2 cellular contexts compared by ENCODE assay signal in genomic region chr5:150137168-150137957, GRCh38.
TF ChIP-seq lines count a peak whose summit lies in the region.

No MANE protein-coding gene starts in this region.

TF ChIP-seq in SK-N-SH, 30 proteins besides CTCF, POLR2A, EP300 and RAD21 (continued from another document):
- TF ChIP-seq PBX3 (IDR thresholded peaks at IDR 0.05) (no peak), RFX5 (IDR thresholded peaks at IDR 0.05; ENCODE audit: low read length) (no peak), TCF12 (IDR thresholded peaks at IDR 0.05) (no peak), FOSL2 (IDR thresholded peaks at IDR 0.05; ENCODE audit: borderline replicate concordance, low read depth) (no peak), RCOR1 (IDR thresholded peaks at IDR 0.05; ENCODE audit: low read length) (no peak), MEF2A (IDR thresholded peaks at IDR 0.05; ENCODE audit: borderline replicate concordance, low read depth) (no peak), NRF1 (IDR thresholded peaks at IDR 0.05; ENCODE audit: low read depth, low read length) (no peak), REST (IDR thresholded peaks at IDR 0.05; ENCODE audit: low read depth, low read length) (no peak), IRF3 (IDR thresholded peaks at IDR 0.05; ENCODE audit: low read depth, low read length) (no peak), NFIC (IDR thresholded peaks at IDR 0.05; ENCODE audit: borderline replicate concordance) (no peak), USF2 (IDR thresholded peaks at IDR 0.05; ENCODE audit: borderline replicate concordance, low read depth, low read length) (no peak)

TF ChIP-seq in SK-N-SH treated with all-trans-retinoic acid at 6 μM for 48 hours, 23 proteins besides CTCF, POLR2A, EP300 and RAD21 (continued from another document):
- TF ChIP-seq CREB5 (CRISPR knock-in tag; IDR thresholded peaks at IDR 0.05; ENCODE audit: low read depth), result no peak
